ENCODE assay signal across 12 cellular contexts in the genomic region with DNA sequence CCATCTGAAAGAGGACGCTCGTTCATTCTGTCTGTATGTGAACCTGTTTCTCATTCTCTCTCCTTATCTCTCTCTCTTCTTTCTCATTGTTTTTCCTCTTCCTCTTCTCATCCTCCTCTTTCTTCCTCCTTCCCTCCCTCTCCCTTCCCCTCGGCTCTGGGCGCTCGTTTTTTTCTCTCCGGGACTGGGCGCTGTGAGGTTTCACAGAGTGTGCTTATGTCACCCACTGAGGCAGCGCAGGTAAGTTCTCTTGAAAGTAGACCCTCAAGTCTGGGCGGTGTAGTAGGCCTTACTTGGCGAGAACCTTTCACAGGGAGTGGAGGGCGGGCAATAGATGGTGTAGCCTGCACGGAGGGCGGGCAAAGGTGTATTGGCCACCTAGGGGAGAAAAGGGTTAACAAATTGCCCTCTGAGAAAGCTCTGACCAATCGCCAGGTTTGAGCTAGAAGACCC. TPM values are rescaled to one million over a fixed set of nuclear protein-coding genes. Genes with fewer than 3 reads are reported as not detected.
DNase-seq lines count a peak whose midpoint lies in the region; TF ChIP-seq lines count a peak whose summit lies in the region.
"Had no signal": no experiment of that assay in that cellular context is flagged by ENCODE, and none has a peak within 500 bp of the region (broad histone marks: within the 10 kb centered on the region; RNA-seq: fewer than 3 reads in every experiment).

No MANE protein-coding gene starts in this region.

- H3K27me3 Mint-ChIP-seq in HFFc6 (ENCODE audit: insufficient read depth) (peaks cover 22% of the 10 kb centered on the region), osteocyte (ENCODE audit: unreplicated experiment) (no peaks in the 10 kb centered on the region)
- H3K27me3 Mint-ChIP-seq in dendritic cell treated with granulocyte-macrophage colony-stimulating factor and Interleukin-4, amounts not matched to agents 40 ng/mL and 50 ng/mL, for 4 days: peaks cover 99% of the 10 kb centered on the region

- H3K4me3 ChIP-seq in HAP-1: no peak overlapping the region
- H3K4me3 ChIP-seq: thyroid gland had no signal

- H3K4me1 Mint-ChIP-seq in HFFc6 (ENCODE audit: low read depth): peaks cover 66% of the 10 kb centered on the region
- peaks cover 59% of the 10 kb centered on the region for H3K4me1 Mint-ChIP-seq in dendritic cell treated with granulocyte-macrophage colony-stimulating factor and Interleukin-4, amounts not matched to agents 40 ng/mL and 50 ng/mL, for 4 days (ENCODE audit: low read depth)
- H3K4me1 Mint-ChIP-seq in osteocyte (ENCODE audit: unreplicated experiment): peaks cover 77% of the 10 kb centered on the region

- no peaks in the 10 kb centered on the region for H3K9me3 Mint-ChIP-seq in HFFc6
- no peaks in the 10 kb centered on the region for H3K9me3 Mint-ChIP-seq in dendritic cell treated with granulocyte-macrophage colony-stimulating factor and Interleukin-4, amounts not matched to agents 40 ng/mL and 50 ng/mL, for 4 days
- H3K9me3 Mint-ChIP-seq in osteocyte (ENCODE audit: unreplicated experiment): no peaks in the 10 kb centered on the region

- intact Hi-C loops in dendritic cell treated with granulocyte-macrophage colony-stimulating factor and Interleukin-4, amounts not matched to agents 40 ng/mL and 50 ng/mL, for 4 days (cut with micrococcal nuclease): no loop called here

- H3K36me3 Mint-ChIP-seq in HFFc6 (ENCODE audit: low read depth): peaks cover 4% of the 10 kb centered on the region; the same call in 1 of the 2 replicates
- peaks cover 7% of the 10 kb centered on the region for H3K36me3 Mint-ChIP-seq in dendritic cell treated with granulocyte-macrophage colony-stimulating factor and Interleukin-4, amounts not matched to agents 40 ng/mL and 50 ng/mL, for 4 days (ENCODE audit: low read depth)
- H3K36me3 Mint-ChIP-seq in osteocyte (ENCODE audit: unreplicated experiment): peaks cover 1% of the 10 kb centered on the region

- H3K4me3 Mint-ChIP-seq in HFFc6: peak overlapping the region; percentile 89
- no peak overlapping the region for H3K4me3 Mint-ChIP-seq in dendritic cell treated with granulocyte-macrophage colony-stimulating factor and Interleukin-4, amounts not matched to agents 40 ng/mL and 50 ng/mL, for 4 days
- peak overlapping the region; percentile 99 for H3K4me3 Mint-ChIP-seq in osteocyte (ENCODE audit: unreplicated experiment)

- TF ChIP-seq CTCF in HFFc6 (IDR thresholded peaks at IDR 0.05) (no peak), osteocyte (IDR thresholded peaks at IDR 0.05) (no peak)

- no peaks in the 10 kb centered on the region for H3K9me3 ChIP-seq in HAP-1
- H3K9me3 ChIP-seq: Caco-2, thyroid gland had no signal

- no peaks in the 10 kb centered on the region for H3K36me3 ChIP-seq in HAP-1 (replicated peaks)
- H3K36me3 ChIP-seq: thyroid gland, WERI-Rb-1 had no signal

- no peaks in the 10 kb centered on the region for H3K27me3 ChIP-seq in HAP-1 (ENCODE audit: low read depth)

- DNase-seq in NCI-H2107 treated with DMSO at 0.1 percent for 48 hours (lab: John Stamatoyannopoulos, UW; ENCODE audit: unreplicated experiment) (peak; percentile 82), NCI-H2107 (lab: John Stamatoyannopoulos, UW) (no peak), HFFc6 (no peak), osteocyte (ENCODE audit: extremely low spot score, unreplicated experiment) (no peak), DMS53 (lab: John Stamatoyannopoulos, UW) (no peak), RKO (ENCODE audit: low spot score) (no peak), HAP-1 (ENCODE audit: low spot score in 2 of 2) (no peak)
- DNase-seq: activated T-cell treated with anti-CD3 and anti-CD28 coated beads, Interleukin-2, amount 50 U/mL, for 1 hour; Caco-2; thyroid gland had no signal

- in situ Hi-C loops in HAP-1 (cut with MboI; ENCODE audit: low sequenced_read_pairs): loop anchor here (10.0 kb wide), 1 partner anchor 71 kb away; the partner anchor contains the start of gene SIX4

- H3K4me1 ChIP-seq in HAP-1: peaks cover 20% of the 10 kb centered on the region

- H3K27ac Mint-ChIP-seq in HFFc6: no peak overlapping the region; the same call in 1 of the 2 replicates
- H3K27ac Mint-ChIP-seq in dendritic cell treated with granulocyte-macrophage colony-stimulating factor and Interleukin-4, amounts not matched to agents 40 ng/mL and 50 ng/mL, for 4 days: peak overlapping the region; percentile 41
- peak overlapping the region; percentile 99 for H3K27ac Mint-ChIP-seq in osteocyte (ENCODE audit: unreplicated experiment)

RNA-seq across cellular contexts. Expression of gene SIX1, which starts 4.5 kb away (rescaled TPM):
- 1 to 10 TPM; 5.0 to 6.0 (median 5.4) TPM for total RNA-seq in HFFc6 (2021; fragmentation: NEBNext Ultra II Directional; extraction: Animal tissue kit (Norgen Biotek cat#: 25700))
- 339 and 340 TPM in 2 replicates for total RNA-seq in osteocyte

Comparison
In these comparisons a context has a peak if more than half of its experiments do, and no peak if none do; other contexts are left out.
1. RNA of gene SIX1, which starts 4.5 kb away (total RNA-seq): 339 to 340 TPM in osteocyte; 5.0 to 6.0 TPM in HFFc6; every median in the first group is over 10 times any median in the second.